21 cellular contexts compared by ENCODE assay signal in genomic region chr1:41327383-41327999, GRCh38.
"Had no signal": no experiment of that assay in that cellular context is flagged by ENCODE, and none has a peak within 500 bp of the region (broad histone marks: within the 10 kb centered on the region; RNA-seq: fewer than 3 reads in every experiment).

No MANE protein-coding gene starts in this region.

- H3K27ac Mint-ChIP-seq: activated CD8-positive, alpha-beta T cell treated with anti-CD3 and anti-CD28 coated beads for 36 hours; activated naive CD4-positive, alpha-beta T cell treated with anti-CD3 and anti-CD28 coated beads, Interleukin-2, amount 10 ng/mL, durations not matched to agents 7 days and 5 days; activated naive CD8-positive, alpha-beta T cell treated with anti-CD3 and anti-CD28 coated beads for 36 hours; activated T-helper 2 cell treated with anti-CD3 and anti-CD28 coated beads, Interferon-gamma antibody, Interleukin-2, Interleukin-4, amounts not matched to agents 10 μg/mL and 5 μg/mL and 100 μg/mL, durations not matched to agents 14 hours and 24 hours and 36 hours; T-helper 1 cell treated with Interleukin-12 subunit alpha and Interleukin-12 subunit beta and Interleukin-4 antibody, amounts not matched to agents 30 μg/mL and 1 μg/mL, for 36 hours had no signal

- H3K9me3 Mint-ChIP-seq: activated CD8-positive, alpha-beta T cell treated with anti-CD3 and anti-CD28 coated beads for 36 hours; activated naive CD4-positive, alpha-beta T cell treated with anti-CD3 and anti-CD28 coated beads, Interleukin-2, amount 10 ng/mL, durations not matched to agents 7 days and 5 days; activated naive CD8-positive, alpha-beta T cell treated with anti-CD3 and anti-CD28 coated beads for 36 hours; activated T-helper 2 cell treated with anti-CD3 and anti-CD28 coated beads, Interferon-gamma antibody, Interleukin-2, Interleukin-4, amounts not matched to agents 10 μg/mL and 5 μg/mL and 100 μg/mL, durations not matched to agents 14 hours and 24 hours and 36 hours; T-helper 1 cell treated with Interleukin-12 subunit alpha and Interleukin-12 subunit beta and Interleukin-4 antibody, amounts not matched to agents 30 μg/mL and 1 μg/mL, for 36 hours had no signal

- FAIRE-seq: TTC549 had no signal

- ATAC-seq: activated CD8-positive, alpha-beta T cell treated with anti-CD3 and anti-CD28 coated beads for 36 hours; Panc1 had no signal

- DNase-seq: activated CD4-positive, alpha-beta T cell treated with anti-CD3 and anti-CD28 coated beads, Interleukin-2, amount 50 U/mL, for 1 hour; activated CD4-positive, CD25-positive, alpha-beta regulatory T cell; activated CD8-positive, alpha-beta T cell treated with anti-CD3 and anti-CD28 coated beads for 36 hours; activated gamma-delta T cell treated with Interleukin-2 at 50 U/mL for 16 hours; activated naive CD4-positive, alpha-beta T cell treated with anti-CD3 and anti-CD28 coated beads, Interleukin-2, amount 10 ng/mL, durations not matched to agents 7 days and 5 days; activated naive CD8-positive, alpha-beta T cell treated with anti-CD3 and anti-CD28 coated beads for 36 hours; activated T-cell treated with anti-CD3 and anti-CD28 coated beads for 4 hours; activated T-cell treated with anti-CD3 and anti-CD28 coated beads, Interleukin-2, amount 50 U/mL, for 48 hours; brain microvascular endothelial cell; MG63; NCI-H1105; NCI-H1436; NCI-H2081; NCI-H510A treated with DMSO at 0.1 percent for 48 hours; NCI-H748 treated with DMSO at 0.1 percent for 48 hours; OCI-M1; SHP77 had no signal

- H3K4me1 Mint-ChIP-seq: activated naive CD4-positive, alpha-beta T cell treated with anti-CD3 and anti-CD28 coated beads, Interleukin-2, amount 10 ng/mL, durations not matched to agents 7 days and 5 days; activated naive CD8-positive, alpha-beta T cell treated with anti-CD3 and anti-CD28 coated beads for 36 hours had no signal

- H3K27me3 Mint-ChIP-seq: activated CD8-positive, alpha-beta T cell treated with anti-CD3 and anti-CD28 coated beads for 36 hours; activated naive CD8-positive, alpha-beta T cell treated with anti-CD3 and anti-CD28 coated beads for 36 hours had no signal

- H3K36me3 Mint-ChIP-seq: activated naive CD4-positive, alpha-beta T cell treated with anti-CD3 and anti-CD28 coated beads, Interleukin-2, amount 10 ng/mL, durations not matched to agents 7 days and 5 days; activated naive CD8-positive, alpha-beta T cell treated with anti-CD3 and anti-CD28 coated beads for 36 hours had no signal

- H3K4me3 Mint-ChIP-seq: activated CD8-positive, alpha-beta T cell treated with anti-CD3 and anti-CD28 coated beads for 36 hours; activated naive CD4-positive, alpha-beta T cell treated with anti-CD3 and anti-CD28 coated beads, Interleukin-2, amount 10 ng/mL, durations not matched to agents 7 days and 5 days; activated naive CD8-positive, alpha-beta T cell treated with anti-CD3 and anti-CD28 coated beads for 36 hours; T-helper 1 cell treated with Interleukin-12 subunit alpha and Interleukin-12 subunit beta and Interleukin-4 antibody, amounts not matched to agents 30 μg/mL and 1 μg/mL, for 36 hours had no signal
